19 cellular contexts compared by ENCODE assay signal in the genomic region with DNA sequence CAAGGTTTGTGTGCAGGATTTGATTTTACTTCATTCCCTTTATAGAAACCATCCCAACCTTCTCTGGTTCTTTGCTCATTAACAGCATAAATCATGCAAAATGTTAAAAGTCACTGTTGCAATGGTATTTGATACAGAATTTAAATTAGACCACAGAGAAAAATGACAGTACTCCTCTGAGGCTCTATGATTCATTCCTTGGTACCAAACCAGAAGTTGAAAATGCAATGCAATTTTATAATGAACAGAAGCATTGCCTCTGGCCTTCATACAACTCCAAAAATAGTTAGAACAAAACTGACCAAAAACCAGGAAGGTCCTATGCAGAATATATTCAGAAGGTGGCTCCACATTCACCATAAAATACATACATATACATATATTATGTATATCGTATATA.
DNase-seq lines count a peak whose midpoint lies in the region; ATAC-seq and TF ChIP-seq lines count a peak whose summit lies in the region.
"Had no signal": no experiment of that assay in that cellular context is flagged by ENCODE, and none has a peak within 500 bp of the region (broad histone marks: within the 10 kb centered on the region; RNA-seq: fewer than 3 reads in every experiment).

No MANE protein-coding gene starts in this region.

- H3K36me3 Mint-ChIP-seq in type B pancreatic cell = no peaks in the 10 kb centered on the region
- H3K36me3 Mint-ChIP-seq: CD8-positive, alpha-beta T cell had no signal

- in situ Hi-C loops in astrocyte of the cerebellum (cut with HindIII; ENCODE audit: low sequenced_read_pairs) = no loop called here

- no peak for TF ChIP-seq CTCF in AG09309 (IDR thresholded peaks at IDR 0.05; ENCODE audit: control insufficient read depth, insufficient read depth, low read depth, low read length, missing control alignments)
- TF ChIP-seq CTCF in astrocyte of the cerebellum (IDR thresholded peaks at IDR 0.05; ENCODE audit: low read depth, low read length, missing control alignments) = no peak
- TF ChIP-seq CTCF in type B pancreatic cell (conservative IDR thresholded peaks at IDR 0.05) = no peak

- H3K4me3 Mint-ChIP-seq in type B pancreatic cell = no peak overlapping the region
- H3K4me3 Mint-ChIP-seq: CD8-positive, alpha-beta T cell; GM23338; HFFc6 had no signal

- DNase-seq in AG09309 (ENCODE audit: low read depth) (peak; percentile 25), HS-5 (ENCODE audit: low read depth) (peak; percentile 18), astrocyte of the cerebellum (ENCODE audit: low read depth) (peak; percentile 60), myocyte (ENCODE audit: low read depth) (peak; percentile 42), type B pancreatic cell (ENCODE audit: extremely low spot score, unreplicated experiment) (no peak), SKM-1 treated with dmso at 0.1 percent for 144 hours (lab: John Stamatoyannopoulos, UW; ENCODE audit: unreplicated experiment) (no peak)
- DNase-seq: BE2C; CD8-positive, alpha-beta T cell; DMS79 treated with DMSO at 0.1 percent for 48 hours; GDM1; HFFc6; NCI-H1092; NCI-H1694; NCI-H2107; NCI-H446 had no signal

- H3K4me3 ChIP-seq in AG09309 (ENCODE audit: control insufficient read depth, low read depth, low read length) = no peak overlapping the region
- H3K4me3 ChIP-seq in astrocyte of the cerebellum (ENCODE audit: low read depth, low read length) = no peak overlapping the region
- H3K4me3 ChIP-seq: A549, GM23338, SJSA1 had no signal

- peaks cover 9% of the 10 kb centered on the region for H3K9me3 Mint-ChIP-seq in type B pancreatic cell
- H3K9me3 Mint-ChIP-seq: CD8-positive, alpha-beta T cell; GM23338; HFFc6 had no signal

- H3K4me1 Mint-ChIP-seq in type B pancreatic cell (ENCODE audit: unreplicated experiment) = peaks cover 18% of the 10 kb centered on the region

- no peak overlapping the region for H3K27ac Mint-ChIP-seq in type B pancreatic cell
- H3K27ac Mint-ChIP-seq: CD8-positive, alpha-beta T cell; GM23338; HFFc6 had no signal

- ATAC-seq in HG02759 (IDR thresholded peaks at IDR 0.05; ENCODE audit: unreplicated experiment) = no peak
- ATAC-seq: CD8-positive, alpha-beta T cell had no signal

- H3K27me3 Mint-ChIP-seq in type B pancreatic cell = peaks cover 6% of the 10 kb centered on the region

Comparison
In these comparisons a context has a peak if more than half of its experiments do, and no peak if none do; other contexts are left out.
1. DNase-seq: peak in AG09309 (single experiment), HS-5 (single experiment), astrocyte of the cerebellum (single experiment) and myocyte (single experiment); none in type B pancreatic cell (single experiment) and SKM-1 treated with dmso at 0.1 percent for 144 hours (single experiment).